ENCODE assay signal across 21 cellular contexts in genomic region chr2:94960751-94961150, GRCh38.
DNase-seq lines count a peak whose midpoint lies in the region; ATAC-seq, FAIRE-seq and TF ChIP-seq lines count a peak whose summit lies in the region.
"Had no signal": no experiment of that assay in that cellular context is flagged by ENCODE, and none has a peak within 500 bp of the region (broad histone marks: within the 10 kb centered on the region; RNA-seq: fewer than 3 reads in every experiment).

No MANE protein-coding gene starts in this region.

- peak; percentile 59; the same call in 2 of the 3 replicates for ATAC-seq in GM23338
- ATAC-seq in WTC11 = 0 out of 2 replicates have a peak, but pooled peaks have one; percentile 28
- ATAC-seq in GM18867 (IDR thresholded peaks at IDR 0.05; ENCODE audit: unreplicated experiment) = no peak
- ATAC-seq: CD8-positive, alpha-beta T cell had no signal

- H3K36me3 ChIP-seq in GM23338 (ENCODE audit: insufficient read depth) (no peaks in the 10 kb centered on the region), PC-9 (ENCODE audit: low read depth) (no peaks in the 10 kb centered on the region)
- H3K36me3 ChIP-seq: BLaER1 had no signal

- H3K9me3 Mint-ChIP-seq in GM23338 (no peaks in the 10 kb centered on the region), WTC11 (no peaks in the 10 kb centered on the region)
- H3K9me3 Mint-ChIP-seq: CD8-positive, alpha-beta T cell had no signal

- no peaks in the 10 kb centered on the region for H3K36me3 Mint-ChIP-seq in GM23338 (ENCODE audit: low read depth)
- H3K36me3 Mint-ChIP-seq in WTC11 = no peaks in the 10 kb centered on the region
- H3K36me3 Mint-ChIP-seq: CD4-positive, CD25-positive, alpha-beta regulatory T cell; CD8-positive, alpha-beta T cell had no signal

- H3K27me3 Mint-ChIP-seq in GM23338 (ENCODE audit: insufficient read depth, low read depth, poor library complexity) (peaks cover 2% of the 10 kb centered on the region), WTC11 (ENCODE audit: low read depth) (no peaks in the 10 kb centered on the region; the same call in 1 of the 2 replicates)

- peaks cover 7% of the 10 kb centered on the region; the same call in 2 of the 3 replicates for H3K4me1 Mint-ChIP-seq in GM23338
- H3K4me1 Mint-ChIP-seq in WTC11 = peaks cover 10% of the 10 kb centered on the region
- H3K4me1 Mint-ChIP-seq: B cell; CD4-positive, CD25-positive, alpha-beta regulatory T cell had no signal

- H3K4me2 ChIP-seq in GM23338 = no peak overlapping the region
- peak overlapping the region; percentile 43; the same call in 1 of the 2 replicates for H3K4me2 ChIP-seq in PC-9
- H3K4me2 ChIP-seq: BLaER1 had no signal

- TF ChIP-seq CTCF in GM23338 (conservative IDR thresholded peaks at IDR 0.05; ENCODE audit: low read depth in 2 of 2) (peak in 1 of 2 experiments; percentile 42; a peak in 2 of 4 replicates), PC-9 (conservative IDR thresholded peaks at IDR 0.05) (no peak), WTC11 (IDR thresholded peaks at IDR 0.05) (no peak)

- no peak for FAIRE-seq in frontal cortex (lab: Jason Lieb, UNC)
- FAIRE-seq: G401.6, GM12891, GM18507, H1 had no signal

- POLR2A ChIA-PET in PC-9 (lab: Charles Lee; ENCODE audit: unreplicated experiment) = no interaction called here
- POLR2A ChIA-PET in WTC11 (lab: Charles Lee) = no interaction called here

- no peaks in the 10 kb centered on the region for H3K9me3 ChIP-seq in PC-9 (ENCODE audit: insufficient read depth, low read depth)
- H3K9me3 ChIP-seq: BLaER1, Caco-2 had no signal

- DNase-seq in GM23338 (ENCODE audit: low spot score) (peak; percentile 27), PC-9 (no peak), WTC11 (ENCODE audit: low spot score) (no peak), frontal cortex (ENCODE audit: low spot score in 2 of 2) (no peak), SIG-M5 (lab: John Stamatoyannopoulos, UW) (no peak)
- no peak for DNase-seq in stimulated activated CD4-positive, alpha-beta T cell treated with anti-CD3 and anti-CD28 coated beads, Interleukin-2, amount 100 ng/mL, for 48 hours
- DNase-seq: Caco-2; CD4-positive, CD25-positive, alpha-beta regulatory T cell; CD8-positive, alpha-beta T cell; DMS153; DND-41; H7; HCEC 1CT had no signal

- H3K27me3 ChIP-seq in GM23338 (ENCODE audit: insufficient read depth) (peaks cover 44% of the 10 kb centered on the region), PC-9 (ENCODE audit: insufficient read depth, low read depth) (peaks cover 3% of the 10 kb centered on the region; the same call in 1 of the 2 replicates)
- H3K27me3 ChIP-seq: BLaER1 had no signal

- H2AFZ ChIP-seq in GM23338 (no peak overlapping the region), PC-9 (no peak overlapping the region)

- H3K79me2 ChIP-seq in GM23338 (replicated peaks; ENCODE audit: insufficient read depth) = no peaks in the 10 kb centered on the region
- H3K79me2 ChIP-seq in PC-9 (ENCODE audit: low read depth) = no peaks in the 10 kb centered on the region

- H3K4me3 Mint-ChIP-seq in GM23338 (no peak overlapping the region), WTC11 (no peak overlapping the region)
- H3K4me3 Mint-ChIP-seq: B cell; CD4-positive, CD25-positive, alpha-beta regulatory T cell; CD8-positive, alpha-beta T cell had no signal

- no TSS peak for BruUV-seq in PC-9 (replicated peaks; lab: Mats Ljungman, UMichigan)

- H3K4me3 ChIP-seq in GM23338 (no peak overlapping the region), PC-9 (no peak overlapping the region)
- H3K4me3 ChIP-seq: BLaER1 had no signal

- H3K27ac Mint-ChIP-seq in GM23338 (no peak overlapping the region), WTC11 (no peak overlapping the region)
- H3K27ac Mint-ChIP-seq: B cell; CD4-positive, CD25-positive, alpha-beta regulatory T cell; CD8-positive, alpha-beta T cell had no signal

- H3K27ac ChIP-seq in GM23338 (ENCODE audit: low read depth) (no peak overlapping the region), PC-9 (no peak overlapping the region)
- H3K27ac ChIP-seq: BLaER1, C4-2B had no signal

- CTCF ChIA-PET in PC-9 (lab: Charles Lee) = no interaction called here
- CTCF ChIA-PET in WTC11 (lab: Charles Lee) = interaction anchor here (1.1 to 6.7 kb wide), 3 partner anchors 26 to 91 kb away, joined by 3 to 92 read pairs (median 6); no protein-coding TSS in a partner anchor

- no peaks in the 10 kb centered on the region for H4K20me1 ChIP-seq in GM23338 (replicated peaks; ENCODE audit: insufficient read depth)
- H4K20me1 ChIP-seq in PC-9 (ENCODE audit: insufficient read depth) = no peaks in the 10 kb centered on the region
- H4K20me1 ChIP-seq: BLaER1 had no signal

- intact Hi-C loops in PC-9 (cut with micrococcal nuclease; ENCODE audit: unreplicated experiment) = no loop called here

- no peaks in the 10 kb centered on the region for H3K4me1 ChIP-seq in GM23338 (ENCODE audit: insufficient read depth)
- H3K4me1 ChIP-seq in PC-9 (replicated peaks; ENCODE audit: insufficient read depth) = peaks cover 15% of the 10 kb centered on the region

- no peaks in the 10 kb centered on the region for H3K9me2 ChIP-seq in GM23338 (ENCODE audit: insufficient read depth)
- H3K9me2 ChIP-seq in PC-9 (ENCODE audit: insufficient read depth) = no peaks in the 10 kb centered on the region

- no peaks in the 10 kb centered on the region for H3F3A ChIP-seq in GM23338 (replicated peaks; ENCODE audit: low read depth)
- H3F3A ChIP-seq in PC-9 (ENCODE audit: insufficient read depth, low read depth) = no peaks in the 10 kb centered on the region

TF ChIP-seq in GM23338, 12 proteins besides CTCF, POLR2A, EP300 and RAD21 (continues in another document):
- TF ChIP-seq ETS1 (IDR thresholded peaks at IDR 0.05) (no peak), EZH2 (IDR thresholded peaks at IDR 0.05; ENCODE audit: low read depth, unreplicated experiment) (no peak), NANOG (IDR thresholded peaks at IDR 0.05; ENCODE audit: borderline replicate concordance) (no peak), JUNB (IDR thresholded peaks at IDR 0.05; ENCODE audit: unreplicated experiment) (no peak), ZNF114 (CRISPR knock-in tag; IDR thresholded peaks at IDR 0.05) (no peak), EZH2phosphoT487 (IDR thresholded peaks at IDR 0.05; ENCODE audit: unreplicated experiment) (no peak), STAT1 (IDR thresholded peaks at IDR 0.05; ENCODE audit: unreplicated experiment) (no peak)

TF ChIP-seq in WTC11, 78 proteins besides CTCF, POLR2A, EP300 and RAD21:
- TF ChIP-seq FOXK1 (CRISPR knock-in tag; IDR thresholded peaks at IDR 0.05) (no peak), ESRRA (CRISPR knock-in tag; IDR thresholded peaks at IDR 0.05; ENCODE audit: borderline replicate concordance) (no peak), MYBL2 (CRISPR knock-in tag; IDR thresholded peaks at IDR 0.05) (no peak), ZNF423 (CRISPR knock-in tag; IDR thresholded peaks at IDR 0.05) (no peak), CDX4 (CRISPR knock-in tag; IDR thresholded peaks at IDR 0.05; ENCODE audit: borderline replicate concordance) (no peak), ATF2 (CRISPR knock-in tag; IDR thresholded peaks at IDR 0.05; ENCODE audit: borderline replicate concordance, low read depth) (no peak)
- TF ChIP-seq, protein P1, sequence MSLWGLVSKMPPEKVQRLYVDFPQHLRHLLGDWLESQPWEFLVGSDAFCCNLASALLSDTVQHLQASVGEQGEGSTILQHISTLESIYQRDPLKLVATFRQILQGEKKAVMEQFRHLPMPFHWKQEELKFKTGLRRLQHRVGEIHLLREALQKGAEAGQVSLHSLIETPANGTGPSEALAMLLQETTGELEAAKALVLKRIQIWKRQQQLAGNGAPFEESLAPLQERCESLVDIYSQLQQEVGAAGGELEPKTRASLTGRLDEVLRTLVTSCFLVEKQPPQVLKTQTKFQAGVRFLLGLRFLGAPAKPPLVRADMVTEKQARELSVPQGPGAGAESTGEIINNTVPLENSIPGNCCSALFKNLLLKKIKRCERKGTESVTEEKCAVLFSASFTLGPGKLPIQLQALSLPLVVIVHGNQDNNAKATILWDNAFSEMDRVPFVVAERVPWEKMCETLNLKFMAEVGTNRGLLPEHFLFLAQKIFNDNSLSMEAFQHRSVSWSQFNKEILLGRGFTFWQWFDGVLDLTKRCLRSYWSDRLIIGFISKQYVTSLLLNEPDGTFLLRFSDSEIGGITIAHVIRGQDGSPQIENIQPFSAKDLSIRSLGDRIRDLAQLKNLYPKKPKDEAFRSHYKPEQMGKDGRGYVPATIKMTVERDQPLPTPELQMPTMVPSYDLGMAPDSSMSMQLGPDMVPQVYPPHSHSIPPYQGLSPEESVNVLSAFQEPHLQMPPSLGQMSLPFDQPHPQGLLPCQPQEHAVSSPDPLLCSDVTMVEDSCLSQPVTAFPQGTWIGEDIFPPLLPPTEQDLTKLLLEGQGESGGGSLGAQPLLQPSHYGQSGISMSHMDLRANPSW (CRISPR knock-in tag; conservative IDR thresholded peaks at IDR 0.05; ENCODE audit: low read depth) = no peak
TF ChIP-seq in WTC11: peak in this region for 0.
